8 cellular contexts compared by ENCODE assay signal in genomic region chr14:91377700-91378652, GRCh38. TPM values are rescaled to one million over a fixed set of nuclear protein-coding genes. Genes with fewer than 3 reads are reported as not detected.
DNase-seq lines count a peak whose midpoint lies in the region; ATAC-seq and TF ChIP-seq lines count a peak whose summit lies in the region.

No MANE protein-coding gene starts in this region.

- peak overlapping the region; percentile 48 for H3K27ac ChIP-seq in CD4-positive, alpha-beta memory T cell (ENCODE audit: low read depth, low read length)
- H3K27ac ChIP-seq in GM23338 (ENCODE audit: low read depth) (peak overlapping the region; percentile 63; the same call in 1 of the 2 replicates), WERI-Rb-1 (peak overlapping the region; percentile 29)

- H3K4me1 Mint-ChIP-seq in CD4-positive, alpha-beta memory T cell = peaks cover 87 to 100% (median 97%) of the 10 kb centered on the region in 4 donors
- peaks cover 93% of the 10 kb centered on the region for H3K4me1 Mint-ChIP-seq in GM23338

- H3K9me3 ChIP-seq in CD4-positive, alpha-beta memory T cell (ENCODE audit: control insufficient read depth in 1 of 2, low read length in 2 of 2) = no peaks in the 10 kb centered on the region
- H3K9me3 ChIP-seq in WERI-Rb-1 (ENCODE audit: severe bottlenecking) = no peaks in the 10 kb centered on the region
- no peaks in the 10 kb centered on the region for H3K9me3 ChIP-seq in mucosa of descending colon

- H3K9me2 ChIP-seq in GM23338 (ENCODE audit: insufficient read depth) = peaks cover 4% of the 10 kb centered on the region

- no peaks in the 10 kb centered on the region for H3K27me3 Mint-ChIP-seq in CD4-positive, alpha-beta memory T cell
- peaks cover 28% of the 10 kb centered on the region for H3K27me3 Mint-ChIP-seq in GM23338 (ENCODE audit: insufficient read depth, low read depth, poor library complexity)

- H3K36me3 Mint-ChIP-seq in CD4-positive, alpha-beta memory T cell = peaks cover 24 to 72% of the 10 kb centered on the region in 2 donors
- H3K36me3 Mint-ChIP-seq in GM23338 (ENCODE audit: low read depth) = no peaks in the 10 kb centered on the region; the same call in 2 of the 3 replicates

- H3F3A ChIP-seq in GM23338 (replicated peaks; ENCODE audit: low read depth) = 0 out of 2 replicates have a peak, but pooled peaks cover 3% of the 10 kb centered on the region

- DNase-seq in CD4-positive, alpha-beta memory T cell = peak in 1 of 5 donors; percentile 51
- no peak for DNase-seq in GM23338 (ENCODE audit: low spot score)
- DNase-seq in WERI-Rb-1 = no peak
- DNase-seq in mucosa of descending colon = peak in 2 of 3 donors; percentile 49 to 54
- no peak for DNase-seq in GM10266 (ENCODE audit: extremely low spot score)
- DNase-seq in HuH-7 (ENCODE audit: low spot score) = no peak
- DNase-seq in 8988T = no peak

- peaks cover 86% of the 10 kb centered on the region for H3K79me2 ChIP-seq in GM23338 (replicated peaks; ENCODE audit: insufficient read depth)

- POLR2A ChIA-PET in CD4-positive, alpha-beta memory T cell (lab: Charles Lee; ENCODE audit: partially characterized antibody) = interaction anchor here (0.6 to 15.1 kb wide), 7 partner anchors 9 to 60 kb away, joined by 3 to 268 read pairs (median 18); partner anchors contain the start of gene CCDC88C

- H3K9me3 Mint-ChIP-seq in CD4-positive, alpha-beta memory T cell = no peaks in the 10 kb centered on the region
- H3K9me3 Mint-ChIP-seq in GM23338 = no peaks in the 10 kb centered on the region

- TF ChIP-seq CTCF in GM23338 (conservative IDR thresholded peaks at IDR 0.05; ENCODE audit: low read depth in 2 of 2) (peak in 1 of 2 experiments; percentile 20; a peak in 1 of 4 replicates), WERI-Rb-1 (IDR thresholded peaks at IDR 0.05; ENCODE audit: low read depth, low read length) (no peak), mucosa of descending colon (IDR thresholded peaks at IDR 0.05) (no peak), GM10266 (IDR thresholded peaks at IDR 0.05; ENCODE audit: control insufficient read depth, insufficient read depth, low read depth, missing control alignments) (no peak)

- 0 out of 2 replicates have a peak overlapping the region, but pooled peaks have one; percentile 41 for H3K4me2 ChIP-seq in GM23338

- peak overlapping the region; percentile 88 to 98 (median 95) for H3K27ac Mint-ChIP-seq in CD4-positive, alpha-beta memory T cell
- H3K27ac Mint-ChIP-seq in GM23338 = peak overlapping the region; percentile 28

- H3K27me3 ChIP-seq in CD4-positive, alpha-beta memory T cell (ENCODE audit: insufficient read depth, low read length) = no peaks in the 10 kb centered on the region
- no peaks in the 10 kb centered on the region for H3K27me3 ChIP-seq in GM23338 (ENCODE audit: insufficient read depth)
- H3K27me3 ChIP-seq in WERI-Rb-1 (ENCODE audit: insufficient read depth, low read depth, severe bottlenecking) = no peaks in the 10 kb centered on the region

- H3K36me3 ChIP-seq in CD4-positive, alpha-beta memory T cell (ENCODE audit: insufficient read depth, low read length) = peaks cover 19% of the 10 kb centered on the region
- H3K36me3 ChIP-seq in GM23338 (ENCODE audit: insufficient read depth) (no peaks in the 10 kb centered on the region), WERI-Rb-1 (peaks cover 45% of the 10 kb centered on the region), mucosa of descending colon (ENCODE audit: low read depth) (no peaks in the 10 kb centered on the region)

- H2AFZ ChIP-seq in GM23338 = no peak overlapping the region

- H3K4me1 ChIP-seq in CD4-positive, alpha-beta memory T cell (ENCODE audit: insufficient read depth, low read length) = peaks cover 99% of the 10 kb centered on the region
- H3K4me1 ChIP-seq in GM23338 (ENCODE audit: insufficient read depth) (peaks cover 26% of the 10 kb centered on the region), mucosa of descending colon (ENCODE audit: low read depth) (peaks cover 39% of the 10 kb centered on the region)

- CTCF ChIA-PET in CD4-positive, alpha-beta memory T cell (lab: Charles Lee; ENCODE audit: partially characterized antibody) = interaction anchor here (0.6 to 1.7 kb wide), 13 partner anchors 10 to 54 kb away, joined by 3 to 6 read pairs (median 4); partner anchors contain the start of gene CCDC88C

- peak overlapping the region; percentile 16 to 88 (median 70) for H3K4me3 Mint-ChIP-seq in CD4-positive, alpha-beta memory T cell
- H3K4me3 Mint-ChIP-seq in GM23338 = no peak overlapping the region; the same call in 2 of the 3 replicates

- intact Hi-C loops in CD4-positive, alpha-beta memory T cell (cut with micrococcal nuclease) = loop anchor here (1.0 kb wide), 1 partner anchor 22 kb away; no protein-coding TSS in a partner anchor
- intact Hi-C loops in mucosa of descending colon (cut with DNase I, micrococcal nuclease) = no loop called here

- peak overlapping the region; percentile 5 to 13 for H3K4me3 ChIP-seq in CD4-positive, alpha-beta memory T cell (ENCODE audit: low read length in 2 of 2)
- H3K4me3 ChIP-seq in GM23338 (no peak overlapping the region), WERI-Rb-1 (ENCODE audit: low read depth, low read length) (no peak overlapping the region), mucosa of descending colon (no peak overlapping the region)

- H4K20me1 ChIP-seq in GM23338 (replicated peaks; ENCODE audit: insufficient read depth) = peaks cover 9% of the 10 kb centered on the region

- ATAC-seq in GM23338 = no peak; the same call in 2 of the 3 replicates
- peak; percentile 78 for ATAC-seq in mucosa of descending colon
- no peak for ATAC-seq in HG03469 (IDR thresholded peaks at IDR 0.05; ENCODE audit: unreplicated experiment)

TF ChIP-seq in GM23338, 12 proteins besides CTCF, POLR2A, EP300 and RAD21:
- TF ChIP-seq CREB1 (CRISPR knock-in tag; IDR thresholded peaks at IDR 0.05; ENCODE audit: low read depth) = no peak
- TF ChIP-seq ZNF114 (CRISPR knock-in tag; IDR thresholded peaks at IDR 0.05) = no peak
- TF ChIP-seq JUNB (IDR thresholded peaks at IDR 0.05; ENCODE audit: unreplicated experiment) = no peak
- TF ChIP-seq, protein P1, sequence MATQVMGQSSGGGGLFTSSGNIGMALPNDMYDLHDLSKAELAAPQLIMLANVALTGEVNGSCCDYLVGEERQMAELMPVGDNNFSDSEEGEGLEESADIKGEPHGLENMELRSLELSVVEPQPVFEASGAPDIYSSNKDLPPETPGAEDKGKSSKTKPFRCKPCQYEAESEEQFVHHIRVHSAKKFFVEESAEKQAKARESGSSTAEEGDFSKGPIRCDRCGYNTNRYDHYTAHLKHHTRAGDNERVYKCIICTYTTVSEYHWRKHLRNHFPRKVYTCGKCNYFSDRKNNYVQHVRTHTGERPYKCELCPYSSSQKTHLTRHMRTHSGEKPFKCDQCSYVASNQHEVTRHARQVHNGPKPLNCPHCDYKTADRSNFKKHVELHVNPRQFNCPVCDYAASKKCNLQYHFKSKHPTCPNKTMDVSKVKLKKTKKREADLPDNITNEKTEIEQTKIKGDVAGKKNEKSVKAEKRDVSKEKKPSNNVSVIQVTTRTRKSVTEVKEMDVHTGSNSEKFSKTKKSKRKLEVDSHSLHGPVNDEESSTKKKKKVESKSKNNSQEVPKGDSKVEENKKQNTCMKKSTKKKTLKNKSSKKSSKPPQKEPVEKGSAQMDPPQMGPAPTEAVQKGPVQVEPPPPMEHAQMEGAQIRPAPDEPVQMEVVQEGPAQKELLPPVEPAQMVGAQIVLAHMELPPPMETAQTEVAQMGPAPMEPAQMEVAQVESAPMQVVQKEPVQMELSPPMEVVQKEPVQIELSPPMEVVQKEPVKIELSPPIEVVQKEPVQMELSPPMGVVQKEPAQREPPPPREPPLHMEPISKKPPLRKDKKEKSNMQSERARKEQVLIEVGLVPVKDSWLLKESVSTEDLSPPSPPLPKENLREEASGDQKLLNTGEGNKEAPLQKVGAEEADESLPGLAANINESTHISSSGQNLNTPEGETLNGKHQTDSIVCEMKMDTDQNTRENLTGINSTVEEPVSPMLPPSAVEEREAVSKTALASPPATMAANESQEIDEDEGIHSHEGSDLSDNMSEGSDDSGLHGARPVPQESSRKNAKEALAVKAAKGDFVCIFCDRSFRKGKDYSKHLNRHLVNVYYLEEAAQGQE (IDR thresholded peaks at IDR 0.05; ENCODE audit: unreplicated experiment) = no peak
- no peak for TF ChIP-seq STAT1 (IDR thresholded peaks at IDR 0.05; ENCODE audit: unreplicated experiment)
- no peak for TF ChIP-seq EZH2 (IDR thresholded peaks at IDR 0.05; ENCODE audit: low read depth, unreplicated experiment)
- no peak for TF ChIP-seq EZH2phosphoT487 (IDR thresholded peaks at IDR 0.05; ENCODE audit: unreplicated experiment)
- TF ChIP-seq POLR2AphosphoS5 (IDR thresholded peaks at IDR 0.05; ENCODE audit: low read depth) = no peak

RNA-seq across cellular contexts. Expression of gene CCDC88C, which starts 39.6 kb away (rescaled TPM):
- 100 to 1,000 TPM; 272 to 293 TPM for total RNA-seq in CD4-positive, alpha-beta memory T cell
- polyA plus RNA-seq in CD4-positive, alpha-beta memory T cell = 10 to 100 TPM; 17.1 to 51.1 TPM
- 42.1 and 60.7 TPM in 2 replicates for total RNA-seq in GM23338 (2014; rRNA removed; shearing (Covaris generic))
- polyA plus RNA-seq in GM23338 (2016; fragmentation: Nextera tagmentation; extraction: Ambion mirVana) = 20.8 and 23.6 TPM in 2 replicates
- 10 to 100 TPM; 30.1 to 62.1 (median 56.6) TPM for total RNA-seq in mucosa of descending colon

Comparison
In these comparisons a context has a peak if more than half of its experiments do, and no peak if none do; other contexts are left out.
1. DNase-seq: peak in mucosa of descending colon (2 of 3); none in GM23338 (single experiment), WERI-Rb-1 (single experiment), GM10266 (single experiment), HuH-7 (single experiment) and 8988T (single experiment).
2. H3K4me3 ChIP-seq: peak in CD4-positive, alpha-beta memory T cell (2 of 2); none in GM23338 (single experiment), WERI-Rb-1 (single experiment) and mucosa of descending colon (single experiment).
3. Peak in every context shown above with its lines, with median percentiles within 50 percentile points of each other: H3K27ac ChIP-seq.